Comparison of ENCODE assay signal across 23 cellular contexts in the genomic region with DNA sequence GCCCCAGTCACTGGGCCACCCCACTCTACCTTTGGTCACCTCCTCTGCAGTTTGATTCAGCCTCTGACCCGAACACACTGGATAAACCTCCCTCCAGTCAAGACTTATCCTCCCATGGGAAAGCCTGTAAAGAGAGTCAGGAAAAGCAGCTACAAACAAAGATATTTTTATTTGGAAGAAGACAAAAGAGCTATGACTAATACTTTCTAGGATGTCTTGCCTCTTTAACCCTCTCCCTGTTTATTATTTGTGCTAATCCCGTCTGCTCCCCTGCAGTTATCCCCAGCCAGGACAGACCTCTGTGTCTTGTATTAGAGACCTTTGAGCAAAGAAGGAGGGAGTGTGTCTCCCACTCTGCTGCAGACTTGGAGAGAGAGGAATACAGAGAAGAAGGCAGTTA.
DNase-seq lines count a peak whose midpoint lies in the region; ATAC-seq and TF ChIP-seq lines count a peak whose summit lies in the region.
"Had no signal": no experiment of that assay in that cellular context is flagged by ENCODE, and none has a peak within 500 bp of the region (broad histone marks: within the 10 kb centered on the region; RNA-seq: fewer than 3 reads in every experiment).

No MANE protein-coding gene starts in this region.

- POLR2A ChIA-PET in RWPE1 (lab: Yijun Ruan, JAX; ENCODE audit: low non-redundant PET), result no interaction called here

- H3K4me1 Mint-ChIP-seq in osteocyte (ENCODE audit: unreplicated experiment), result peaks cover 12% of the 10 kb centered on the region
- no peaks in the 10 kb centered on the region for H3K4me1 Mint-ChIP-seq in T-helper 2 cell treated with Interferon-gamma antibody and Interleukin-4, amounts not matched to agents 5 μg/mL and 100 μg/mL, for 36 hours (ENCODE audit: low read depth)
- H3K4me1 Mint-ChIP-seq: activated naive CD4-positive, alpha-beta T cell treated with anti-CD3 and anti-CD28 coated beads, Interleukin-2, amount 50 U/mL, for 24 hours; T-cell had no signal

- no peak for TF ChIP-seq CTCF in RWPE1 (conservative IDR thresholded peaks at IDR 0.05; ENCODE audit: low read depth)
- no peak for TF ChIP-seq CTCF in fibroblast of mammary gland (conservative IDR thresholded peaks at IDR 0.05; ENCODE audit: control insufficient read depth, insufficient read depth, low read depth, low read length)
- TF ChIP-seq CTCF in osteocyte (IDR thresholded peaks at IDR 0.05), result no peak

- CTCF ChIA-PET in RWPE1 (lab: Yijun Ruan, JAX), result no interaction called here

- H3K36me3 Mint-ChIP-seq in osteocyte (ENCODE audit: unreplicated experiment), result peaks cover 1% of the 10 kb centered on the region
- no peaks in the 10 kb centered on the region for H3K36me3 Mint-ChIP-seq in T-helper 2 cell treated with Interferon-gamma antibody and Interleukin-4, amounts not matched to agents 5 μg/mL and 100 μg/mL, for 36 hours (ENCODE audit: low read depth)
- H3K36me3 Mint-ChIP-seq: activated naive CD4-positive, alpha-beta T cell treated with anti-CD3 and anti-CD28 coated beads, Interleukin-2, amount 50 U/mL, for 24 hours; T-cell had no signal

- H3K4me3 ChIP-seq in fibroblast of mammary gland (ENCODE audit: control insufficient read depth, low read depth, low read length), result no peak overlapping the region
- H3K4me3 ChIP-seq: esophagus squamous epithelium, K562 had no signal

- peak overlapping the region; percentile 59 for H3K27ac Mint-ChIP-seq in osteocyte (ENCODE audit: unreplicated experiment)
- no peak overlapping the region for H3K27ac Mint-ChIP-seq in T-helper 2 cell treated with Interferon-gamma antibody and Interleukin-4, amounts not matched to agents 5 μg/mL and 100 μg/mL, for 36 hours
- H3K27ac Mint-ChIP-seq: activated naive CD4-positive, alpha-beta T cell treated with anti-CD3 and anti-CD28 coated beads, Interleukin-2, amount 50 U/mL, for 24 hours; activated T-cell treated with anti-CD3 and anti-CD28 coated beads, Interleukin-2, amount 50 U/mL, for 24 hours; T-cell had no signal

- no peaks in the 10 kb centered on the region for H3K9me3 Mint-ChIP-seq in osteocyte (ENCODE audit: unreplicated experiment)
- H3K9me3 Mint-ChIP-seq in T-helper 2 cell treated with Interferon-gamma antibody and Interleukin-4, amounts not matched to agents 5 μg/mL and 100 μg/mL, for 36 hours, result no peaks in the 10 kb centered on the region
- H3K9me3 Mint-ChIP-seq: activated naive CD4-positive, alpha-beta T cell treated with anti-CD3 and anti-CD28 coated beads, Interleukin-2, amount 50 U/mL, for 24 hours; activated T-cell treated with anti-CD3 and anti-CD28 coated beads, Interleukin-2, amount 50 U/mL, for 24 hours had no signal

- no peak for ATAC-seq in GM18502 (IDR thresholded peaks at IDR 0.05; ENCODE audit: poor library complexity, unreplicated experiment)
- ATAC-seq: K562, T-cell had no signal

- no peak overlapping the region for H3K27ac ChIP-seq in RWPE1
- H3K27ac ChIP-seq: esophagus squamous epithelium had no signal

- H3K27me3 Mint-ChIP-seq in osteocyte (ENCODE audit: unreplicated experiment), result no peaks in the 10 kb centered on the region
- H3K27me3 Mint-ChIP-seq in T-helper 2 cell treated with Interferon-gamma antibody and Interleukin-4, amounts not matched to agents 5 μg/mL and 100 μg/mL, for 36 hours (ENCODE audit: low read depth), result no peaks in the 10 kb centered on the region

- DNase-seq in COLO829 (ENCODE audit: low spot score) (peak; percentile 90), RWPE1 (ENCODE audit: low spot score) (peak; percentile 14), fibroblast of mammary gland (ENCODE audit: low read depth) (peak; percentile 57), osteocyte (ENCODE audit: extremely low spot score, unreplicated experiment) (no peak), mesenteric fat pad (ENCODE audit: low spot score) (no peak), cerebellar nuclear complex (lab: John Stamatoyannopoulos, UW) (no peak)
- no peak for DNase-seq in T-helper 2 cell treated with Interferon-gamma antibody and Interleukin-4, amounts not matched to agents 5 μg/mL and 100 μg/mL, for 36 hours (ENCODE audit: low spot score)
- DNase-seq: activated CD4-positive, alpha-beta T cell treated with anti-CD3 and anti-CD28 coated beads, Interleukin-2, amount 50 U/mL, for 4 hours; activated T-cell treated with anti-CD3 and anti-CD28 coated beads, Interleukin-2, amount 50 U/mL, for 24 hours; esophagus squamous epithelium; HCEC 1CT; islet precursor cell; mesendoderm; NCI-H1048; NCI-H2081 treated with DMSO at 0.1 percent for 48 hours; stimulated activated CD4-positive, alpha-beta T cell treated with anti-CD3 and anti-CD28 coated beads, Interleukin-15, amount 100 ng/mL, for 24 hours; stimulated activated naive CD4-positive, alpha-beta T cell treated with Interleukin-2 at 50 U/mL for 16 hours; T-cell; trophoblast cell had no signal

- H3K4me3 Mint-ChIP-seq in osteocyte (ENCODE audit: unreplicated experiment), result no peak overlapping the region
- H3K4me3 Mint-ChIP-seq in T-helper 2 cell treated with Interferon-gamma antibody and Interleukin-4, amounts not matched to agents 5 μg/mL and 100 μg/mL, for 36 hours, result no peak overlapping the region
- H3K4me3 Mint-ChIP-seq: activated naive CD4-positive, alpha-beta T cell treated with anti-CD3 and anti-CD28 coated beads, Interleukin-2, amount 50 U/mL, for 24 hours; activated T-cell treated with anti-CD3 and anti-CD28 coated beads, Interleukin-2, amount 50 U/mL, for 24 hours; neural crest cell; T-cell had no signal

Comparison
In these comparisons a context has a peak if more than half of its experiments do, and no peak if none do; other contexts are left out.
1. DNase-seq: peak in COLO829 (single experiment), RWPE1 (single experiment) and fibroblast of mammary gland (single experiment); none in osteocyte (single experiment), mesenteric fat pad (single experiment), cerebellar nuclear complex (0 of 2) and T-helper 2 cell treated with Interferon-gamma antibody and Interleukin-4, amounts not matched to agents 5 μg/mL and 100 μg/mL, for 36 hours (single experiment).